ENCODE assay signal across 26 cellular contexts in genomic region chr3:11706604-11707003, GRCh38.
"Had no signal": no experiment of that assay in that cellular context is flagged by ENCODE, and none has a peak within 500 bp of the region (broad histone marks: within the 10 kb centered on the region; RNA-seq: fewer than 3 reads in every experiment).

No MANE protein-coding gene starts in this region.

- H3K27ac Mint-ChIP-seq: nephron; stimulated activated memory B cell treated with anti-CD40 and anti-IgM and Interleukin-4, amounts not matched to agents 10 μg/mL and 1 μg/mL and 100 μg/mL, for 72 hours; stimulated activated naive CD8-positive, alpha-beta T cell treated with anti-CD3 and anti-CD28 coated beads, Interleukin-15, Interleukin-2, amounts not matched to agents 100 ng/mL and 50 ng/mL, for 24 hours had no signal

- H3K9me3 ChIP-seq: esophagus muscularis mucosa, gastroesophageal sphincter, right lobe of liver, tibial artery, vagina had no signal

- H3K36me3 ChIP-seq: right lobe of liver, upper lobe of right lung had no signal

- DNase-seq: cortex of kidney; dorsolateral prefrontal cortex; effector CD8-positive, alpha-beta T cell; glutamatergic neuron; kidney; left colon; left ventricle myocardium superior; mesenchymal stem cell; midbrain; occipital lobe; psoas muscle; retina; right lobe of liver; spleen; stimulated activated CD4-positive, alpha-beta T cell treated with anti-CD3 and anti-CD28 coated beads, Interleukin-15, amount 100 ng/mL, for 24 hours; stimulated activated CD4-positive, alpha-beta T cell treated with anti-CD3 and anti-CD28 coated beads, Interleukin-1b, Interleukin-23, amount 100 ng/mL, for 48 hours; stimulated activated CD4-positive, alpha-beta T cell treated with anti-CD3 and anti-CD28 coated beads, Interleukin-4, amount 100 ng/mL, for 24 hours; tibial artery; upper lobe of right lung had no signal

- H3K4me1 ChIP-seq: psoas muscle, right lobe of liver, spleen, upper lobe of right lung had no signal

- H3K27me3 Mint-ChIP-seq: stimulated activated memory B cell treated with anti-CD40 and anti-IgM and Interleukin-4, amounts not matched to agents 10 μg/mL and 1 μg/mL and 100 μg/mL, for 72 hours; stimulated activated naive CD8-positive, alpha-beta T cell treated with anti-CD3 and anti-CD28 coated beads, Interleukin-15, Interleukin-2, amounts not matched to agents 100 ng/mL and 50 ng/mL, for 24 hours had no signal

- H3K4me3 Mint-ChIP-seq: nephron; stimulated activated memory B cell treated with anti-CD40 and anti-IgM and Interleukin-4, amounts not matched to agents 10 μg/mL and 1 μg/mL and 100 μg/mL, for 72 hours; stimulated activated naive CD8-positive, alpha-beta T cell treated with anti-CD3 and anti-CD28 coated beads, Interleukin-15, Interleukin-2, amounts not matched to agents 100 ng/mL and 50 ng/mL, for 24 hours had no signal

- H3K27ac ChIP-seq: dorsolateral prefrontal cortex, esophagus muscularis mucosa, gastroesophageal sphincter, psoas muscle, right lobe of liver, spleen, tibial artery, upper lobe of right lung, vagina had no signal

- H3K4me3 ChIP-seq: dorsolateral prefrontal cortex, esophagus muscularis mucosa, gastroesophageal sphincter, lung, psoas muscle, right lobe of liver, spleen, tibial artery, upper lobe of right lung, vagina had no signal

- H3K4me1 Mint-ChIP-seq: nephron had no signal

- H3K27me3 ChIP-seq: dorsolateral prefrontal cortex, esophagus muscularis mucosa, gastroesophageal sphincter, right lobe of liver, spleen, tibial artery, upper lobe of right lung, vagina had no signal
